28 cellular contexts compared by ENCODE assay signal in the genomic region with DNA sequence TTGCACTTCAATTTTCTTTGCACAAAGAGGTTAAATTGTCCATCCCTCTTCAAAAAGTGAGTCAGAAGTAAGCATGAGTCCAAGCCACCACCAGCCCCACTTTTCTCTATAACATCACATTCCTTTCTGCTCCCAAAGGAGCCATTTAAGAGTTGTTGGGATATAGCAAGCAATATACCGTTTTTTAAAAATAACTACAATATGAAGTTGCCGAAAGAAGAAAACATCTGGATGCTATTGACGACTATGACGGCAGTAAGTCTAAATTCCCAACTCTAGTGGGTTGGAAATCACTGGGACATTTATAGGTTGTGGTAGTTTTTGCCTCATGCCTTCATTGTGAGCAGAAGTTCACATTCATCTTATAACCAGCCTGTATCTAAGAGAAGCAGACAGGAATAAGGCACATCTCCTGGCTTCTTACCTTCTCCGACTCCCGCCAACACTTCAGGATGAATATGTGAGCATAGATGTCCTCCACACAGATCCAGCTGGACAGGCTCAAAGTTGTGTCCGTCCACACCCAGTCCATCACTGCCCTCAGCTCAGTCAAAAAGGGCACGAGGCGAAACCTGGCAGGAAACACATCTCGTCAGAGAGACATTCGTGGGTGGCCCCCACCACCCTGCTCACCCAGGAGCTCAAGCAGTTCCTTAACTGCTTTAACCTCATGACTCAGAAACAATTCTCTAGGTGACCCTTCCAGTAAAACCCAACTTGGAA.
"Had no signal": no experiment of that assay in that cellular context is flagged by ENCODE, and none has a peak within 500 bp of the region (broad histone marks: within the 10 kb centered on the region; RNA-seq: fewer than 3 reads in every experiment).

No MANE protein-coding gene starts in this region.

- H3K9me3 Mint-ChIP-seq: activated naive CD8-positive, alpha-beta T cell treated with anti-CD3 and anti-CD28 coated beads for 36 hours; activated T-cell treated with anti-CD3 and anti-CD28 coated beads, Interleukin-2, amount 50 U/mL, for 4 hours; activated T-helper 2 cell treated with anti-CD3 and anti-CD28 coated beads, Interferon-gamma antibody, Interleukin-2, Interleukin-4, amounts not matched to agents 10 μg/mL and 5 μg/mL and 100 μg/mL, durations not matched to agents 14 hours and 24 hours and 36 hours; central memory CD8-positive, alpha-beta T cell; effector memory CD8-positive, alpha-beta T cell; mesothelial cell of epicardium; natural killer cell; stimulated activated naive CD8-positive, alpha-beta T cell treated with anti-CD3 and anti-CD28 coated beads, Interleukin-15, amount 100 ng/mL, for 72 hours had no signal

- H3K27ac ChIP-seq: breast epithelium, colonic mucosa, dorsolateral prefrontal cortex, left lung, pancreas, psoas muscle, right atrium auricular region, skin epidermis, suprapubic skin, uterus had no signal

- H3K36me3 Mint-ChIP-seq: activated naive CD8-positive, alpha-beta T cell treated with anti-CD3 and anti-CD28 coated beads for 36 hours; immature natural killer cell; natural killer cell had no signal

- DNase-seq: activated CD4-positive, alpha-beta T cell treated with anti-CD3 and anti-CD28 coated beads, Interleukin-2, amount 50 U/mL, for 4 hours; activated CD8-positive, alpha-beta memory T cell treated with anti-CD3 and anti-CD28 coated beads, Interleukin-2, amount 50 U/mL, for 48 hours; activated naive CD4-positive, alpha-beta T cell treated with Interleukin-2 at 50 U/mL for 16 hours; activated naive CD8-positive, alpha-beta T cell treated with anti-CD3 and anti-CD28 coated beads for 36 hours; activated T-cell treated with anti-CD3 and anti-CD28 coated beads, Interleukin-2, amount 50 U/mL, for 4 hours; colonic mucosa; dorsolateral prefrontal cortex; effector memory CD8-positive, alpha-beta T cell; immature natural killer cell; left lung; natural killer cell; pancreas; psoas muscle; stimulated activated CD4-positive, alpha-beta T cell treated with anti-CD3 and anti-CD28 coated beads, Interleukin-1b, Interleukin-23, amount 100 ng/mL, for 48 hours; stimulated activated naive CD8-positive, alpha-beta T cell treated with anti-CD3 and anti-CD28 coated beads, Interleukin-15, amount 100 ng/mL, for 72 hours; T1000; uterus had no signal

- H3K36me3 ChIP-seq: breast epithelium, colonic mucosa, left lung, pancreas, right atrium auricular region, suprapubic skin, uterus had no signal

- H3K9me3 ChIP-seq: breast epithelium, colonic mucosa, left lung, pancreas, psoas muscle, right atrium auricular region, suprapubic skin, tibial nerve, uterus had no signal

- H3K27me3 Mint-ChIP-seq: activated naive CD8-positive, alpha-beta T cell treated with anti-CD3 and anti-CD28 coated beads for 36 hours; central memory CD8-positive, alpha-beta T cell; stimulated activated naive CD8-positive, alpha-beta T cell treated with anti-CD3 and anti-CD28 coated beads, Interleukin-15, amount 100 ng/mL, for 72 hours had no signal

- H3K27me3 ChIP-seq: breast epithelium, colonic mucosa, dorsolateral prefrontal cortex, left lung, pancreas, right atrium auricular region, suprapubic skin, tibial nerve, uterus had no signal

- H3K27ac Mint-ChIP-seq: activated naive CD8-positive, alpha-beta T cell treated with anti-CD3 and anti-CD28 coated beads for 36 hours; activated T-helper 2 cell treated with anti-CD3 and anti-CD28 coated beads, Interferon-gamma antibody, Interleukin-2, Interleukin-4, amounts not matched to agents 10 μg/mL and 5 μg/mL and 100 μg/mL, durations not matched to agents 14 hours and 24 hours and 36 hours; immature natural killer cell; mesothelial cell of epicardium; natural killer cell; WTC11 had no signal

- H3K4me1 Mint-ChIP-seq: activated naive CD8-positive, alpha-beta T cell treated with anti-CD3 and anti-CD28 coated beads for 36 hours; central memory CD8-positive, alpha-beta T cell; immature natural killer cell; natural killer cell; stimulated activated naive CD8-positive, alpha-beta T cell treated with anti-CD3 and anti-CD28 coated beads, Interleukin-15, amount 100 ng/mL, for 72 hours had no signal

- ATAC-seq: effector memory CD8-positive, alpha-beta T cell; esophagus mucosa; left lung; natural killer cell; pancreas; psoas muscle; stimulated activated naive CD8-positive, alpha-beta T cell treated with anti-CD3 and anti-CD28 coated beads, Interleukin-15, amount 100 ng/mL, for 72 hours; WTC11 had no signal

- H3K4me3 Mint-ChIP-seq: activated naive CD8-positive, alpha-beta T cell treated with anti-CD3 and anti-CD28 coated beads for 36 hours; activated T-cell treated with anti-CD3 and anti-CD28 coated beads, Interleukin-2, amount 50 U/mL, for 4 hours; central memory CD8-positive, alpha-beta T cell; effector memory CD8-positive, alpha-beta T cell; immature natural killer cell; mesothelial cell of epicardium; natural killer cell; stimulated activated naive CD8-positive, alpha-beta T cell treated with anti-CD3 and anti-CD28 coated beads, Interleukin-15, amount 100 ng/mL, for 72 hours; WTC11 had no signal

- H3K4me1 ChIP-seq: breast epithelium, colonic mucosa, left lung, pancreas, psoas muscle, right atrium auricular region, suprapubic skin, uterus had no signal

- H3K4me3 ChIP-seq: breast epithelium, colonic mucosa, dorsolateral prefrontal cortex, left lung, lung, pancreas, psoas muscle, right atrium auricular region, skin epidermis, suprapubic skin, tibial nerve, uterus had no signal
